1 cellular context compared by ENCODE assay signal in genomic region chr6:18154507-18155272, GRCh38.
TF ChIP-seq lines count a peak whose summit lies in the region.

TPMT (minus strand) TSS chr6:18155077; CDS start chr6:18149127, 5,950 bp downstream.

TF ChIP-seq in HepG2, 621 proteins besides CTCF, POLR2A, EP300 and RAD21 (continued from another document and continues in another):
- TF ChIP-seq KIAA2018 (CRISPR knock-in tag; IDR thresholded peaks at IDR 0.05; ENCODE audit: borderline replicate concordance), result no peak
- peak; percentile 79 for TF ChIP-seq SAP130 (CRISPR knock-in tag; IDR thresholded peaks at IDR 0.05; ENCODE audit: low read depth)
- TF ChIP-seq NR3C1 (CRISPR knock-in tag; IDR thresholded peaks at IDR 0.05), result no peak
- TF ChIP-seq PLRG1 (conservative IDR thresholded peaks at IDR 0.05), result no peak
- TF ChIP-seq PRPF4 (IDR thresholded peaks at IDR 0.05; ENCODE audit: low read depth, low read length, poor library complexity, severe bottlenecking), result no peak
- TF ChIP-seq BCL6 (CRISPR knock-in tag; IDR thresholded peaks at IDR 0.05), result no peak
- no peak for TF ChIP-seq ZNF780A (CRISPR knock-in tag; IDR thresholded peaks at IDR 0.05)
- no peak for TF ChIP-seq SKI (IDR thresholded peaks at IDR 0.05; ENCODE audit: partially characterized antibody)
- no peak for TF ChIP-seq ZMYM2 (CRISPR knock-in tag; IDR thresholded peaks at IDR 0.05)
- TF ChIP-seq ZSCAN5A (CRISPR knock-in tag; IDR thresholded peaks at IDR 0.05; ENCODE audit: borderline replicate concordance), result no peak
- no peak for TF ChIP-seq FOXJ3 (CRISPR knock-in tag; IDR thresholded peaks at IDR 0.05; ENCODE audit: borderline replicate concordance)
- no peak for TF ChIP-seq TAF15 (IDR thresholded peaks at IDR 0.05; ENCODE audit: low read depth, low read length, poor library complexity, severe bottlenecking)
- TF ChIP-seq ZNF607 (CRISPR knock-in tag; IDR thresholded peaks at IDR 0.05; ENCODE audit: borderline replicate concordance), result 0 out of 2 replicates have a peak, but pooled peaks have one; percentile 69
- TF ChIP-seq, protein P1, sequence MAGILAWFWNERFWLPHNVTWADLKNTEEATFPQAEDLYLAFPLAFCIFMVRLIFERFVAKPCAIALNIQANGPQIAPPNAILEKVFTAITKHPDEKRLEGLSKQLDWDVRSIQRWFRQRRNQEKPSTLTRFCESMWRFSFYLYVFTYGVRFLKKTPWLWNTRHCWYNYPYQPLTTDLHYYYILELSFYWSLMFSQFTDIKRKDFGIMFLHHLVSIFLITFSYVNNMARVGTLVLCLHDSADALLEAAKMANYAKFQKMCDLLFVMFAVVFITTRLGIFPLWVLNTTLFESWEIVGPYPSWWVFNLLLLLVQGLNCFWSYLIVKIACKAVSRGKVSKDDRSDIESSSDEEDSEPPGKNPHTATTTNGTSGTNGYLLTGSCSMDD (CRISPR knock-in tag; IDR thresholded peaks at IDR 0.05), result no peak
- no peak for TF ChIP-seq ZEB1 (IDR thresholded peaks at IDR 0.05; ENCODE audit: insufficient replicate concordance, low read depth)
- no peak for TF ChIP-seq ZNF296 (CRISPR knock-in tag; conservative IDR thresholded peaks at IDR 0.05)
- 0 out of 2 replicates have a peak, but pooled peaks have one; percentile 29 for TF ChIP-seq ZNF552 (CRISPR knock-in tag; IDR thresholded peaks at IDR 0.05; ENCODE audit: borderline replicate concordance)
- TF ChIP-seq ZNF772 (CRISPR knock-in tag; IDR thresholded peaks at IDR 0.05), result no peak
- TF ChIP-seq, protein P2, sequence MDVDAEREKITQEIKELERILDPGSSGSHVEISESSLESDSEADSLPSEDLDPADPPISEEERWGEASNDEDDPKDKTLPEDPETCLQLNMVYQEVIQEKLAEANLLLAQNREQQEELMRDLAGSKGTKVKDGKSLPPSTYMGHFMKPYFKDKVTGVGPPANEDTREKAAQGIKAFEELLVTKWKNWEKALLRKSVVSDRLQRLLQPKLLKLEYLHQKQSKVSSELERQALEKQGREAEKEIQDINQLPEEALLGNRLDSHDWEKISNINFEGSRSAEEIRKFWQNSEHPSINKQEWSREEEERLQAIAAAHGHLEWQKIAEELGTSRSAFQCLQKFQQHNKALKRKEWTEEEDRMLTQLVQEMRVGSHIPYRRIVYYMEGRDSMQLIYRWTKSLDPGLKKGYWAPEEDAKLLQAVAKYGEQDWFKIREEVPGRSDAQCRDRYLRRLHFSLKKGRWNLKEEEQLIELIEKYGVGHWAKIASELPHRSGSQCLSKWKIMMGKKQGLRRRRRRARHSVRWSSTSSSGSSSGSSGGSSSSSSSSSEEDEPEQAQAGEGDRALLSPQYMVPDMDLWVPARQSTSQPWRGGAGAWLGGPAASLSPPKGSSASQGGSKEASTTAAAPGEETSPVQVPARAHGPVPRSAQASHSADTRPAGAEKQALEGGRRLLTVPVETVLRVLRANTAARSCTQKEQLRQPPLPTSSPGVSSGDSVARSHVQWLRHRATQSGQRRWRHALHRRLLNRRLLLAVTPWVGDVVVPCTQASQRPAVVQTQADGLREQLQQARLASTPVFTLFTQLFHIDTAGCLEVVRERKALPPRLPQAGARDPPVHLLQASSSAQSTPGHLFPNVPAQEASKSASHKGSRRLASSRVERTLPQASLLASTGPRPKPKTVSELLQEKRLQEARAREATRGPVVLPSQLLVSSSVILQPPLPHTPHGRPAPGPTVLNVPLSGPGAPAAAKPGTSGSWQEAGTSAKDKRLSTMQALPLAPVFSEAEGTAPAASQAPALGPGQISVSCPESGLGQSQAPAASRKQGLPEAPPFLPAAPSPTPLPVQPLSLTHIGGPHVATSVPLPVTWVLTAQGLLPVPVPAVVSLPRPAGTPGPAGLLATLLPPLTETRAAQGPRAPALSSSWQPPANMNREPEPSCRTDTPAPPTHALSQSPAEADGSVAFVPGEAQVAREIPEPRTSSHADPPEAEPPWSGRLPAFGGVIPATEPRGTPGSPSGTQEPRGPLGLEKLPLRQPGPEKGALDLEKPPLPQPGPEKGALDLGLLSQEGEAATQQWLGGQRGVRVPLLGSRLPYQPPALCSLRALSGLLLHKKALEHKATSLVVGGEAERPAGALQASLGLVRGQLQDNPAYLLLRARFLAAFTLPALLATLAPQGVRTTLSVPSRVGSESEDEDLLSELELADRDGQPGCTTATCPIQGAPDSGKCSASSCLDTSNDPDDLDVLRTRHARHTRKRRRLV (CRISPR knock-in tag; IDR thresholded peaks at IDR 0.05), result 0 out of 2 replicates have a peak, but pooled peaks have one; percentile 7
- TF ChIP-seq HNF1A (IDR thresholded peaks at IDR 0.05; ENCODE audit: low read depth), result no peak
- TF ChIP-seq HNF1A (CRISPR knock-in tag; IDR thresholded peaks at IDR 0.05; ENCODE audit: borderline replicate concordance), result no peak
- no peak for TF ChIP-seq ZBTB14 (CRISPR knock-in tag; IDR thresholded peaks at IDR 0.05)
- TF ChIP-seq ZC3H13 (CRISPR knock-in tag; IDR thresholded peaks at IDR 0.05), result peak; percentile 45; the same call in 1 of the 2 replicates
- TF ChIP-seq ZNF160 (CRISPR knock-in tag; IDR thresholded peaks at IDR 0.05), result no peak
- peak; percentile 67 for TF ChIP-seq ZNF879 (CRISPR knock-in tag; IDR thresholded peaks at IDR 0.05)
- no peak for TF ChIP-seq RBM22 (optimal IDR thresholded peaks at IDR 0.05; ENCODE audit: low read length)
- no peak for TF ChIP-seq ZNF598 (CRISPR knock-in tag; IDR thresholded peaks at IDR 0.05; ENCODE audit: borderline replicate concordance)
- TF ChIP-seq ZNF770 (CRISPR knock-in tag; IDR thresholded peaks at IDR 0.05), result no peak
- no peak for TF ChIP-seq ZFP41 (CRISPR knock-in tag; IDR thresholded peaks at IDR 0.05; ENCODE audit: borderline replicate concordance)
- no peak for TF ChIP-seq ZNF720 (CRISPR knock-in tag; IDR thresholded peaks at IDR 0.05)
- TF ChIP-seq HOMEZ (CRISPR knock-in tag; IDR thresholded peaks at IDR 0.05; ENCODE audit: low read depth), result no peak
